In genomic region chr18:5542393-5543035, GRCh38 we compare ENCODE assay signal across 8 cellular contexts. TPM values are rescaled to one million over a fixed set of nuclear protein-coding genes. Genes with fewer than 3 reads are reported as not detected.
DNase-seq lines count a peak whose midpoint lies in the region; ATAC-seq and TF ChIP-seq lines count a peak whose summit lies in the region.

No MANE protein-coding gene starts in this region.

- no peaks in the 10 kb centered on the region for H3K36me3 Mint-ChIP-seq in T-cell

- no peaks in the 10 kb centered on the region; the same call in 1 of the 2 replicates for H3K27me3 ChIP-seq in H7 (ENCODE audit: control insufficient read depth, insufficient read depth, low read length)
- H3K27me3 ChIP-seq in heart right ventricle: peaks cover 0 to 42% (median 36%) of the 10 kb centered on the region in 7 donors
- peaks cover 0 to 14% (median 0%) of the 10 kb centered on the region in 3 donors for H3K27me3 ChIP-seq in sigmoid colon

- H3K4me1 Mint-ChIP-seq in T-cell: peaks cover 6 to 11% (median 11%) of the 10 kb centered on the region in 3 donors

- ATAC-seq in T-cell (replicated peaks in 1 of 4): no peak
- peak in 2 of 8 donors; percentile 17 to 20 for ATAC-seq in heart right ventricle
- ATAC-seq in HG03354 (IDR thresholded peaks at IDR 0.05; ENCODE audit: poor library complexity, severe bottlenecking, unreplicated experiment): no peak
- ATAC-seq in HG02798 (IDR thresholded peaks at IDR 0.05; ENCODE audit: poor library complexity, unreplicated experiment): no peak

- no peak for TF ChIP-seq POLR2A in sigmoid colon (IDR thresholded peaks at IDR 0.05)

- CTCF ChIA-PET in T-cell (lab: Charles Lee): interaction anchor here in 1 of 2 donors (0.7 kb wide), 1 partner anchor 433 kb away, joined by 4 read pairs; no protein-coding TSS in a partner anchor

- H3K36me3 ChIP-seq in H7 (replicated peaks; ENCODE audit: control insufficient read depth, insufficient read depth, low read length): no peaks in the 10 kb centered on the region
- no peaks in the 10 kb centered on the region for H3K36me3 ChIP-seq in heart right ventricle
- no peaks in the 10 kb centered on the region for H3K36me3 ChIP-seq in sigmoid colon

- H3K9me3 ChIP-seq in heart right ventricle: no peaks in the 10 kb centered on the region
- H3K9me3 ChIP-seq in sigmoid colon: no peaks in the 10 kb centered on the region

- H3K4me3 ChIP-seq in H7 (ENCODE audit: insufficient read depth, low read depth, low read length) (peak overlapping the region; percentile 76), heart right ventricle (peak overlapping the region; percentile 25 to 76 (median 62)), sigmoid colon (peak overlapping the region; percentile 62 to 84 (median 76))

- POLR2A ChIA-PET in T-cell (lab: Charles Lee): no interaction called here

- H3K9me3 Mint-ChIP-seq in T-cell: no peaks in the 10 kb centered on the region

- peak overlapping the region in 1 of 2 donors; percentile 28 for H3K27ac Mint-ChIP-seq in T-cell

- peak overlapping the region in 8 of 10 donors; percentile 40 to 93 (median 54) for H3K27ac ChIP-seq in heart right ventricle
- H3K27ac ChIP-seq in sigmoid colon: peak overlapping the region; percentile 76 to 89 (median 80)

- TF ChIP-seq CTCF in heart right ventricle (IDR thresholded peaks at IDR 0.05) (no peak), sigmoid colon (IDR thresholded peaks at IDR 0.05) (no peak)

- 9 to 11% methylated on average over 20 to 23 of the region's 23 CpGs for WGBS in heart right ventricle, 2 donors
- WGBS in sigmoid colon, 2 donors: 5% methylated on average over 23 of the region's 23 CpGs

- DNase-seq in H7 (peak; percentile 67), T-cell (peak in 1 of 34 experiments; percentile 18), heart right ventricle (peak; percentile 18 to 27), sigmoid colon (peak; percentile 73), EL (no peak), NCI-H1092 (lab: John Stamatoyannopoulos, UW) (no peak)

- H3K27me3 Mint-ChIP-seq in T-cell: peaks cover 38 to 53% of the 10 kb centered on the region in 2 donors

- intact Hi-C loops in heart right ventricle (cut with DNase I) (loop anchor here in 1 of 10 donors (10.0 kb wide), 1 partner anchor 88 kb away; no protein-coding TSS in a partner anchor), sigmoid colon (cut with DNase I) (loop anchor here (2.0 to 5.0 kb wide), 3 partner anchors 54 to 305 kb away; partner anchors contain the start of gene ZBTB14)

- H3K4me1 ChIP-seq in heart right ventricle: peaks cover 0 to 39% (median 5%) of the 10 kb centered on the region in 9 donors
- peaks cover 0 to 51% (median 7%) of the 10 kb centered on the region in 4 donors for H3K4me1 ChIP-seq in sigmoid colon

- no peak for TF ChIP-seq EP300 in sigmoid colon (IDR thresholded peaks at IDR 0.05)

- H3K4me3 Mint-ChIP-seq in T-cell: peak overlapping the region; percentile 39 to 60 (median 56)

RNA-seq across cellular contexts. Expression of gene EPB41L3, which starts 1.3 kb away (rescaled TPM):
- total RNA-seq in H7 (2014; rRNA removed; shearing (Covaris generic)): 44.2 and 50.2 TPM in 2 replicates
- total RNA-seq in T-cell (1 to 10 TPM in 4 of 5 donors, under 1 TPM in 1; 0.41 to 3.8 (median 3.6) TPM), heart right ventricle (10 to 100 TPM in 2 of 10 donors, 1 to 10 TPM in 8; 2.9 to 29.1 (median 7.0) TPM), sigmoid colon (100 to 1,000 TPM in 2 of 4 donors, 10 to 100 TPM in 2; 52.4 to 156 (median 101) TPM)
- polyA plus RNA-seq in heart right ventricle (1 to 10 TPM; 4.0 to 5.4 TPM), sigmoid colon (10 to 100 TPM; 26.1 to 78.8 (median 43.8) TPM)

Comparison
In these comparisons a context has a peak if more than half of its experiments do, and no peak if none do; other contexts are left out.
1. DNase-seq: peak in H7 (single experiment), heart right ventricle (2 of 2) and sigmoid colon (single experiment); none in EL (single experiment) and NCI-H1092 (single experiment).
2. Peak in every context shown above with its lines, with median percentiles within 50 percentile points of each other: H3K4me3 ChIP-seq.